Comparison of ENCODE assay signal across 41 cellular contexts in the genomic region with DNA sequence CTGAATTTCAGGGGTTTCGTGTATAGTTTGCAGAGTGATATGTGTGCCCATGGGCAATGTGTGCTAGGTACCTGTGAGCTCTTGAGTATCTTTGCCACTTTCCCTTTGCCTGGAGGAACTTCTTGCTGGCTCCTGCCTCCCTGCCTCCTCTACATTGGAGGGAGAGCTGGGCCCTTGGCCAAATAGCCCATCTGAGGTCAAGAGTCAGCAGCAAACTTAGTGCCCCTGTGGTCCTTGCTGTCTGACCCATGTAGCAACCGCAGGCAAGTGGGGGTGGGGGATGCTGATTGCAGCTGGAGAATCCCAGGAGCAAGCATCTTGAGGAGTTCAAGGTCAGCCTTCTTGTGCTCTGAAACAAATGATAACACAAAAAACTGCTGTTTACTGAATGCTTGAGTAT. TPM values are rescaled to one million over a fixed set of nuclear protein-coding genes. Genes with fewer than 3 reads are reported as not detected.
"Had no signal": no experiment of that assay in that cellular context is flagged by ENCODE, and none has a peak within 500 bp of the region (broad histone marks: within the 10 kb centered on the region; RNA-seq: fewer than 3 reads in every experiment).

No MANE protein-coding gene starts in this region.

- H3K4me1 Mint-ChIP-seq: activated B cell treated with CpG ODN at 0.5 μM for 24 hours; activated T-helper 17 cell treated with anti-CD3 and anti-CD28 coated beads, Interleukin-2, amount 50 U/mL, for 72 hours had no signal

- H3K36me3 Mint-ChIP-seq: activated CD4-positive, alpha-beta memory T cell treated with anti-CD3 and anti-CD28 coated beads for 36 hours; activated naive CD4-positive, alpha-beta T cell treated with anti-CD3 and anti-CD28 coated beads, Interleukin-2, amount 50 U/mL, for 24 hours; activated naive CD8-positive, alpha-beta T cell treated with anti-CD3 and anti-CD28 coated beads, Interleukin-2, amount 10 ng/mL, durations not matched to agents 7 days and 5 days; brain had no signal

- H3K4me3 Mint-ChIP-seq: activated B cell treated with CpG ODN at 0.5 μM for 24 hours; activated CD4-positive, alpha-beta memory T cell treated with anti-CD3 and anti-CD28 coated beads for 36 hours; activated naive CD4-positive, alpha-beta T cell treated with anti-CD3 and anti-CD28 coated beads, Interleukin-2, amount 50 U/mL, for 24 hours; activated naive CD8-positive, alpha-beta T cell treated with anti-CD3 and anti-CD28 coated beads, Interleukin-2, amount 10 ng/mL, durations not matched to agents 7 days and 5 days; activated T-cell treated with anti-CD3 and anti-CD28 coated beads, Interleukin-2, amount 50 U/mL, for 72 hours; activated T-helper 17 cell treated with anti-CD3 and anti-CD28 coated beads, Interleukin-2, amount 50 U/mL, for 72 hours; brain had no signal

- H3K9me3 Mint-ChIP-seq: activated CD4-positive, alpha-beta memory T cell treated with anti-CD3 and anti-CD28 coated beads for 36 hours; activated naive CD4-positive, alpha-beta T cell treated with anti-CD3 and anti-CD28 coated beads, Interleukin-2, amount 50 U/mL, for 24 hours; activated naive CD8-positive, alpha-beta T cell treated with anti-CD3 and anti-CD28 coated beads, Interleukin-2, amount 10 ng/mL, durations not matched to agents 7 days and 5 days; activated T-cell treated with anti-CD3 and anti-CD28 coated beads, Interleukin-2, amount 50 U/mL, for 72 hours; activated T-helper 17 cell treated with anti-CD3 and anti-CD28 coated beads, Interleukin-2, amount 50 U/mL, for 72 hours had no signal

- H3K4me3 ChIP-seq: MG63, Peyer's patch had no signal

- DNase-seq: activated B cell treated with CpG ODN at 0.5 μM for 24 hours; activated CD4-positive, alpha-beta memory T cell treated with anti-CD3 and anti-CD28 coated beads for 36 hours; activated CD4-positive, alpha-beta T cell treated with anti-CD3 and anti-CD28 coated beads for 4 hours; activated CD4-positive, alpha-beta T cell treated with anti-CD3 and anti-CD28 coated beads, Interleukin-2, amount 50 U/mL, for 1 hour; activated CD4-positive, CD25-positive, alpha-beta regulatory T cell treated with anti-CD3 and anti-CD28 coated beads, Interleukin-2, amount 50 U/mL, for 72 hours; activated effector memory CD4-positive, alpha-beta T cell treated with anti-CD3 and anti-CD28 coated beads, Interleukin-2, amount 50 U/mL, for 16 hours; activated naive CD4-positive, alpha-beta T cell treated with Interleukin-2 at 50 U/mL for 16 hours; activated naive CD8-positive, alpha-beta T cell treated with anti-CD3 and anti-CD28 coated beads, Interleukin-2, amount 10 ng/mL, durations not matched to agents 7 days and 5 days; activated T-cell treated with anti-CD3 and anti-CD28 coated beads, Interleukin-2, amount 50 U/mL, for 1 hour; activated T-cell treated with anti-CD3 and anti-CD28 coated beads, Interleukin-2, amount 50 U/mL, for 72 hours; caudate nucleus; cerebellar nuclear complex; Kasumi-1; KG1; MG63; NCI-H1048; NCI-H1105 treated with DMSO at 0.1 percent for 48 hours; NCI-H1436 treated with DMSO at 0.1 percent for 48 hours; NCI-H1694 treated with DMSO at 0.1 percent for 48 hours; NCI-H2029; NCI-H345; NCI-H524 treated with DMSO at 0.1 percent for 48 hours; NCI-H748 treated with DMSO at 0.1 percent for 48 hours; NK-92 treated with Interleukin-12 subunit alpha and Interleukin-12 subunit beta, amount 100 ng/mL, for 24 hours; PC-3; Peyer's patch; RPMI8226; SIG-M5; SW 1271; T-helper 1 cell; T-helper 2 cell; T-helper 9 cell had no signal

- H3K27me3 ChIP-seq: Peyer's patch had no signal

- ATAC-seq: activated T-cell treated with anti-CD3 and anti-CD28 coated beads, Interleukin-2, amount 50 U/mL, for 72 hours; activated T-helper 17 cell treated with anti-CD3 and anti-CD28 coated beads, Interleukin-2, amount 50 U/mL, for 72 hours; PC-3; Right ventricle myocardium inferior had no signal

- H3K4me1 ChIP-seq: Peyer's patch had no signal

- H3K27ac ChIP-seq: Peyer's patch, VCaP had no signal

- H3K27ac Mint-ChIP-seq: activated B cell treated with CpG ODN at 0.5 μM for 24 hours; activated CD4-positive, alpha-beta memory T cell treated with anti-CD3 and anti-CD28 coated beads for 36 hours; activated naive CD4-positive, alpha-beta T cell treated with anti-CD3 and anti-CD28 coated beads, Interleukin-2, amount 50 U/mL, for 24 hours; activated naive CD8-positive, alpha-beta T cell treated with anti-CD3 and anti-CD28 coated beads, Interleukin-2, amount 10 ng/mL, durations not matched to agents 7 days and 5 days; activated T-cell treated with anti-CD3 and anti-CD28 coated beads, Interleukin-2, amount 50 U/mL, for 72 hours; activated T-helper 17 cell treated with anti-CD3 and anti-CD28 coated beads, Interleukin-2, amount 50 U/mL, for 72 hours had no signal

- H3K36me3 ChIP-seq: MG63, Peyer's patch had no signal

- H3K9me3 ChIP-seq: Peyer's patch had no signal

RNA-seq across cellular contexts. Expression of a gene that starts 5.4 kb away (rescaled TPM):
- total RNA-seq: activated B cell treated with CpG ODN at 0.5 μM for 24 hours; activated CD4-positive, alpha-beta memory T cell treated with anti-CD3 and anti-CD28 coated beads for 36 hours; activated naive CD8-positive, alpha-beta T cell treated with anti-CD3 and anti-CD28 coated beads, Interleukin-2, amount 10 ng/mL, durations not matched to agents 7 days and 5 days; activated T-cell treated with anti-CD3 and anti-CD28 coated beads, Interleukin-2, amount 50 U/mL, for 72 hours; activated T-helper 17 cell treated with anti-CD3 and anti-CD28 coated beads, Interleukin-2, amount 50 U/mL, for 72 hours; bronchial epithelial cell; NCI-H460; PC-3; Peyer's patch; Right ventricle myocardium inferior; SK-MEL-5 had no signal
- polyA plus RNA-seq: adipose tissue had no signal
